21 cellular contexts compared by ENCODE assay signal in the genomic region with DNA sequence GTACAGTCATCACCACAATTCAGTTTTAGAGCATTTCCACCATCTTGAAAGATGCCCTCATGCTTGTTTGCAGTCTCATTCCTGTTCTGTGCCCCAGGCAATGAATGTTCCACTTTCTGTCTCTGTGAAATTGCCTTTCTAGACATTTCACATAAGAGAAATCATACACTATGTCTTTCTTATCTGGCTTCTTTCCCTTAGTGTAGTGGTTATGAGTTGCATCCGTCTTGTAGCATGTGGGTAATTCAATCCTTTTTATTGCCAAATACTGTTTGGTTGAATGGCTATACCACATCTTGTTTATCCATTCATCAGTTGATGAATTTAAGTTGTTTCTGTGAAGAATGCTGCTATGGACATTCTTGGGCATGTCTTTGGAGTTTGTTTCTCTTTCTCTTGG.
DNase-seq lines count a peak whose midpoint lies in the region; ATAC-seq and TF ChIP-seq lines count a peak whose summit lies in the region.
"Had no signal": no experiment of that assay in that cellular context is flagged by ENCODE, and none has a peak within 500 bp of the region (broad histone marks: within the 10 kb centered on the region; RNA-seq: fewer than 3 reads in every experiment).

No MANE protein-coding gene starts in this region.

- in situ Hi-C loops in G401 (cut with HindIII; ENCODE audit: low sequenced_read_pairs): no loop called here

- H3K4me1 ChIP-seq in PC-3 (ENCODE audit: insufficient read depth, low read length) (peaks cover 28% of the 10 kb centered on the region), endocrine pancreas (ENCODE audit: control insufficient read depth, insufficient read depth, low read length) (peaks cover 12% of the 10 kb centered on the region)
- H3K4me1 ChIP-seq: uterus had no signal

- H3K9me3 ChIP-seq in PC-3 (ENCODE audit: low read length) (no peaks in the 10 kb centered on the region), endocrine pancreas (ENCODE audit: control insufficient read depth, low read length) (no peaks in the 10 kb centered on the region)
- H3K9me3 ChIP-seq: uterus had no signal

- CTCF ChIA-PET in PC-3 (lab: Charles Lee): no interaction called here

- H3F3A ChIP-seq in PC-3 (ENCODE audit: low read length, unreplicated experiment): no peaks in the 10 kb centered on the region

- H3K36me3 ChIP-seq in PC-3 (ENCODE audit: low read depth, low read length) (peaks cover 4% of the 10 kb centered on the region), endocrine pancreas (ENCODE audit: control insufficient read depth, insufficient read depth, low read length) (no peaks in the 10 kb centered on the region)
- H3K36me3 ChIP-seq: uterus had no signal

- no peaks in the 10 kb centered on the region for H3K9me3 Mint-ChIP-seq in mesothelial cell of epicardium
- H3K9me3 Mint-ChIP-seq: activated T-helper 2 cell treated with anti-CD3 and anti-CD28 coated beads, Interferon-gamma antibody, Interleukin-2, Interleukin-4, amounts not matched to agents 10 μg/mL and 5 μg/mL and 100 μg/mL, durations not matched to agents 14 hours and 24 hours and 36 hours; stimulated activated naive CD8-positive, alpha-beta T cell treated with anti-CD3 and anti-CD28 coated beads, Interleukin-15, amount 100 ng/mL, for 72 hours had no signal

- intact Hi-C loops in PC-3 (cut with micrococcal nuclease): no loop called here

- POLR2A ChIA-PET in PC-3 (lab: Charles Lee; ENCODE audit: unreplicated experiment): no interaction called here

- H3K4me3 Mint-ChIP-seq in mesothelial cell of epicardium: no peak overlapping the region
- H3K4me3 Mint-ChIP-seq: activated CD8-positive, alpha-beta T cell treated with anti-CD3 and anti-CD28 coated beads, Interleukin-2, amount 10 ng/mL, durations not matched to agents 7 days and 5 days; naive thymus-derived CD4-positive, alpha-beta T cell; stimulated activated naive CD8-positive, alpha-beta T cell treated with anti-CD3 and anti-CD28 coated beads, Interleukin-15, amount 100 ng/mL, for 72 hours had no signal

- H3K4me3 ChIP-seq in PC-3 (ENCODE audit: low read length): no peak overlapping the region
- H3K4me3 ChIP-seq in endocrine pancreas (ENCODE audit: control insufficient read depth, insufficient read depth, low read length): peak overlapping the region; percentile 77
- H3K4me3 ChIP-seq: uterus had no signal

- H3K79me2 ChIP-seq in PC-3 (ENCODE audit: low read length): peaks cover 79% of the 10 kb centered on the region

- H3K36me3 Mint-ChIP-seq in mesothelial cell of epicardium: no peaks in the 10 kb centered on the region

- no peaks in the 10 kb centered on the region for H3K9me2 ChIP-seq in PC-3 (replicated peaks; ENCODE audit: low read length)

- TF ChIP-seq CTCF in PC-3 (conservative IDR thresholded peaks at IDR 0.05; ENCODE audit: low read depth, low read length): no peak
- no peak for TF ChIP-seq CTCF in mesothelial cell of epicardium (IDR thresholded peaks at IDR 0.05; ENCODE audit: unreplicated experiment)

- DNase-seq in EH (ENCODE audit: low read depth) (peak; percentile 80), PC-3 (peak; percentile 63), mesothelial cell of epicardium (ENCODE audit: low spot score in 2 of 2, unreplicated experiment in 2 of 2) (no peak), D341Med (ENCODE audit: low spot score) (no peak), G401 (ENCODE audit: low spot score) (no peak)
- no peak for DNase-seq in stimulated activated CD4-positive, alpha-beta T cell treated with anti-CD3 and anti-CD28 coated beads, Interleukin-4, amount 100 ng/mL, for 1 hour
- DNase-seq: activated CD8-positive, alpha-beta T cell treated with anti-CD3 and anti-CD28 coated beads, Interleukin-2, amount 10 ng/mL, durations not matched to agents 7 days and 5 days; anterior cingulate cortex; Calu3; dermis blood vessel endothelial cell; naive thymus-derived CD4-positive, alpha-beta T cell; NCI-H146; NCI-H510A; stimulated activated CD4-positive, alpha-beta T cell treated with anti-CD3 and anti-CD28 coated beads, Interleukin-12 subunit alpha, Interleukin-12 subunit beta, amount 100 ng/mL, for 4 hours; stimulated activated naive CD8-positive, alpha-beta T cell treated with anti-CD3 and anti-CD28 coated beads, Interleukin-15, amount 100 ng/mL, for 72 hours; uterus had no signal

- no peaks in the 10 kb centered on the region for H3K27me3 Mint-ChIP-seq in mesothelial cell of epicardium (ENCODE audit: low read depth)
- H3K27me3 Mint-ChIP-seq: naive thymus-derived CD4-positive, alpha-beta T cell; progenitor cell of endocrine pancreas; stimulated activated naive CD8-positive, alpha-beta T cell treated with anti-CD3 and anti-CD28 coated beads, Interleukin-15, amount 100 ng/mL, for 72 hours had no signal

- H3K4me1 Mint-ChIP-seq in mesothelial cell of epicardium: peaks cover 32% of the 10 kb centered on the region

- ATAC-seq in PC-3: peak; percentile 9
- ATAC-seq in HG03521 (IDR thresholded peaks at IDR 0.05; ENCODE audit: unreplicated experiment): no peak
- ATAC-seq: activated CD8-positive, alpha-beta T cell treated with anti-CD3 and anti-CD28 coated beads, Interleukin-2, amount 10 ng/mL, durations not matched to agents 7 days and 5 days; naive thymus-derived CD4-positive, alpha-beta T cell; stimulated activated naive CD8-positive, alpha-beta T cell treated with anti-CD3 and anti-CD28 coated beads, Interleukin-15, amount 100 ng/mL, for 72 hours had no signal

- no TSS peak for BruUV-seq in PC-3 (replicated peaks; lab: Mats Ljungman, UMichigan)

- no peak overlapping the region for H2AFZ ChIP-seq in PC-3 (ENCODE audit: low read length)

- peak overlapping the region; percentile 74 for H3K27ac ChIP-seq in PC-3 (ENCODE audit: low read length)
- H3K27ac ChIP-seq: uterus, VCaP had no signal

- peak overlapping the region; percentile 64 for H3K4me2 ChIP-seq in PC-3 (ENCODE audit: low read length)

- peak overlapping the region; percentile 62 for H3K27ac Mint-ChIP-seq in mesothelial cell of epicardium
- H3K27ac Mint-ChIP-seq: activated CD8-positive, alpha-beta T cell treated with anti-CD3 and anti-CD28 coated beads, Interleukin-2, amount 10 ng/mL, durations not matched to agents 7 days and 5 days; activated T-helper 2 cell treated with anti-CD3 and anti-CD28 coated beads, Interferon-gamma antibody, Interleukin-2, Interleukin-4, amounts not matched to agents 10 μg/mL and 5 μg/mL and 100 μg/mL, durations not matched to agents 14 hours and 24 hours and 36 hours; progenitor cell of endocrine pancreas had no signal

- 0 out of 2 replicates have a peak, but pooled peaks cover 5% of the 10 kb centered on the region for H4K20me1 ChIP-seq in PC-3 (ENCODE audit: low read length)

- H3K27me3 ChIP-seq in PC-3 (ENCODE audit: low read length) (no peaks in the 10 kb centered on the region), endocrine pancreas (ENCODE audit: control insufficient read depth, insufficient read depth, low read length) (no peaks in the 10 kb centered on the region)
- H3K27me3 ChIP-seq: uterus had no signal

- H3K9ac ChIP-seq in PC-3 (ENCODE audit: low read length): no peak overlapping the region
- no peak overlapping the region for H3K9ac ChIP-seq in endocrine pancreas (ENCODE audit: control insufficient read depth, insufficient read depth, low read length)

Comparison
In these comparisons a context has a peak if more than half of its experiments do, and no peak if none do; other contexts are left out.
1. DNase-seq: peak in EH (single experiment) and PC-3 (single experiment); none in mesothelial cell of epicardium (0 of 2), stimulated activated CD4-positive, alpha-beta T cell treated with anti-CD3 and anti-CD28 coated beads, Interleukin-4, amount 100 ng/mL, for 1 hour (single experiment), D341Med (single experiment) and G401 (single experiment).